Comparison of ENCODE assay signal across 35 cellular contexts in genomic region chr15:58109419-58109818, GRCh38. TPM values are rescaled to one million over a fixed set of nuclear protein-coding genes. Genes with fewer than 3 reads are reported as not detected.
"Had no signal": no experiment of that assay in that cellular context is flagged by ENCODE, and none has a peak within 500 bp of the region (broad histone marks: within the 10 kb centered on the region; RNA-seq: fewer than 3 reads in every experiment).

No MANE protein-coding gene starts in this region.

- FAIRE-seq: endometrium had no signal

- H3K4me1 ChIP-seq: adrenal gland, breast epithelium, colonic mucosa, esophagus muscularis mucosa, foreskin keratinocyte, gastrocnemius medialis, heart left ventricle had no signal

- H3K27ac ChIP-seq: adrenal gland, body of pancreas, breast epithelium, cardiac muscle cell, colonic mucosa, esophagus muscularis mucosa, foreskin keratinocyte, gastrocnemius medialis, heart left ventricle had no signal

- H3K27me3 ChIP-seq: body of pancreas, breast epithelium, cardiac muscle cell, colonic mucosa had no signal

- ATAC-seq: activated CD4-positive, alpha-beta T cell treated with anti-CD3 and anti-CD28 coated beads for 36 hours; activated CD8-positive, alpha-beta memory T cell treated with anti-CD3 and anti-CD28 coated beads, Interleukin-2, amount 10 ng/mL, durations not matched to agents 7 days and 5 days; activated CD8-positive, alpha-beta T cell treated with anti-CD3 and anti-CD28 coated beads, Interleukin-2, amount 10 ng/mL, durations not matched to agents 7 days and 5 days; activated naive CD8-positive, alpha-beta T cell treated with anti-CD3 and anti-CD28 coated beads, Interleukin-2, amount 50 U/mL, for 24 hours; body of pancreas; foreskin keratinocyte; gastrocnemius medialis; heart left ventricle had no signal

- H3K4me3 ChIP-seq: adrenal gland, body of pancreas, breast epithelium, cardiac muscle cell, colonic mucosa, esophagus muscularis mucosa, gastrocnemius medialis, heart left ventricle had no signal

- DNase-seq: activated CD4-positive, alpha-beta memory T cell treated with anti-CD3 and anti-CD28 coated beads for 36 hours; activated CD4-positive, alpha-beta T cell treated with anti-CD3 and anti-CD28 coated beads for 36 hours; activated CD4-positive, alpha-beta T cell treated with anti-CD3 and anti-CD28 coated beads, Interleukin-2, amount 10 ng/mL, durations not matched to agents 24 days and 14 days; activated CD4-positive, CD25-positive, alpha-beta regulatory T cell; activated CD4-positive, CD25-positive, alpha-beta regulatory T cell treated with anti-CD3 and anti-CD28 coated beads, Interleukin-2, amount 50 U/mL, for 72 hours; activated CD8-positive, alpha-beta memory T cell treated with anti-CD3 and anti-CD28 coated beads, Interleukin-2, amount 10 ng/mL, durations not matched to agents 7 days and 5 days; activated CD8-positive, alpha-beta memory T cell treated with anti-CD3 and anti-CD28 coated beads, Interleukin-2, amount 50 U/mL, for 4 hours; activated CD8-positive, alpha-beta T cell treated with anti-CD3 and anti-CD28 coated beads, Interleukin-2, amount 10 ng/mL, durations not matched to agents 7 days and 5 days; activated effector memory CD4-positive, alpha-beta T cell treated with anti-CD3 and anti-CD28 coated beads, Interleukin-2, amount 50 U/mL, for 16 hours; activated naive CD4-positive, alpha-beta T cell treated with anti-CD3 and anti-CD28 coated beads for 36 hours; activated naive CD8-positive, alpha-beta T cell treated with anti-CD3 and anti-CD28 coated beads for 36 hours; activated naive CD8-positive, alpha-beta T cell treated with anti-CD3 and anti-CD28 coated beads, Interleukin-2, amount 50 U/mL, for 24 hours; activated T-cell treated with anti-CD3 and anti-CD28 coated beads, Interleukin-2, amount 50 U/mL, for 1 hour; activated T-cell treated with anti-CD3 and anti-CD28 coated beads, Interleukin-2, amount 50 U/mL, for 48 hours; adrenal gland; amygdala; aorta; body of pancreas; central memory CD4-positive, alpha-beta T cell; cerebellar nuclear complex; colonic mucosa; effector CD8-positive, alpha-beta T cell; erythroblast; foreskin keratinocyte; gastrocnemius medialis; glutamatergic neuron; heart left ventricle; T-helper 2 cell had no signal

- H3K9me3 ChIP-seq: adrenal gland, body of pancreas, breast epithelium, colonic mucosa, esophagus muscularis mucosa, gastrocnemius medialis, heart left ventricle had no signal

- H3K36me3 ChIP-seq: adrenal gland, breast epithelium, cardiac muscle cell, colonic mucosa, esophagus muscularis mucosa, gastrocnemius medialis, heart left ventricle had no signal

RNA-seq across cellular contexts. Expression of gene AQP9, which starts 28.8 kb away (rescaled TPM):
- total RNA-seq: activated CD8-positive, alpha-beta memory T cell treated with anti-CD3 and anti-CD28 coated beads, Interleukin-2, amount 10 ng/mL, durations not matched to agents 7 days and 5 days; activated CD8-positive, alpha-beta T cell treated with anti-CD3 and anti-CD28 coated beads, Interleukin-2, amount 10 ng/mL, durations not matched to agents 7 days and 5 days; activated naive CD4-positive, alpha-beta T cell treated with anti-CD3 and anti-CD28 coated beads for 36 hours; activated naive CD8-positive, alpha-beta T cell treated with anti-CD3 and anti-CD28 coated beads for 36 hours; activated T-helper 1 cell treated with anti-CD3 and anti-CD28 coated beads, Interleukin-12 subunit alpha, Interleukin-12 subunit beta, Interleukin-2, Interleukin-4 antibody, amounts not matched to agents 30 ng/mL and 10 ng/mL and 1 ng/mL, durations not matched to agents 14 hours and 24 hours and 36 hours; cardiac muscle cell; dermis microvascular lymphatic vessel endothelial cell; T-helper 1 cell treated with Interleukin-12 subunit alpha and Interleukin-12 subunit beta and Interleukin-4 antibody, amounts not matched to agents 30 ng/mL and 1 ng/mL, for 36 hours had no signal
- polyA plus RNA-seq: cardiac muscle cell had no signal

RNA-seq across cellular contexts. Expression of gene ALDH1A2, which starts 43.9 kb away (rescaled TPM):
- total RNA-seq: activated CD4-positive, alpha-beta T cell treated with anti-CD3 and anti-CD28 coated beads for 36 hours; activated CD8-positive, alpha-beta T cell treated with anti-CD3 and anti-CD28 coated beads, Interleukin-2, amount 10 ng/mL, durations not matched to agents 7 days and 5 days; activated naive CD4-positive, alpha-beta T cell treated with anti-CD3 and anti-CD28 coated beads for 36 hours; activated T-helper 1 cell treated with anti-CD3 and anti-CD28 coated beads, Interleukin-12 subunit alpha, Interleukin-12 subunit beta, Interleukin-2, Interleukin-4 antibody, amounts not matched to agents 30 ng/mL and 10 ng/mL and 1 ng/mL, durations not matched to agents 14 hours and 24 hours and 36 hours; T-helper 1 cell treated with Interleukin-12 subunit alpha and Interleukin-12 subunit beta and Interleukin-4 antibody, amounts not matched to agents 30 ng/mL and 1 ng/mL, for 36 hours had no signal
